8 cellular contexts compared by ENCODE assay signal in genomic region chr14:89618309-89618708, GRCh38.
DNase-seq lines count a peak whose midpoint lies in the region; ATAC-seq and TF ChIP-seq lines count a peak whose summit lies in the region.

No MANE protein-coding gene starts in this region.

- no peak overlapping the region for H3K4ac ChIP-seq in trophoblast cell (ENCODE audit: low read depth, low read length)

- no peaks in the 10 kb centered on the region for H3K9me3 ChIP-seq in trophoblast cell (ENCODE audit: insufficient read depth, low read depth, low read length)

- peak overlapping the region; percentile 95 to 97 for H3K4me3 Mint-ChIP-seq in activated T-cell treated with anti-CD3 and anti-CD28 coated beads, Interleukin-2, amount 50 U/mL, for 72 hours
- H3K4me3 Mint-ChIP-seq in activated B cell treated with CpG ODN at 0.5 μM for 24 hours = peak overlapping the region; percentile 90
- peak overlapping the region; percentile 96 for H3K4me3 Mint-ChIP-seq in glutamatergic neuron (ENCODE audit: unreplicated experiment)

- no peak overlapping the region for H2BK12ac ChIP-seq in trophoblast cell (ENCODE audit: low read length)

- H3K4me1 Mint-ChIP-seq in activated T-cell treated with anti-CD3 and anti-CD28 coated beads, Interleukin-2, amount 50 U/mL, for 72 hours (ENCODE audit: low read depth) = peaks cover 81% of the 10 kb centered on the region
- H3K4me1 Mint-ChIP-seq in activated B cell treated with CpG ODN at 0.5 μM for 24 hours (peaks cover 75% of the 10 kb centered on the region), glutamatergic neuron (ENCODE audit: low read depth, unreplicated experiment) (peaks cover 66% of the 10 kb centered on the region)

- H3K36me3 ChIP-seq in trophoblast cell (ENCODE audit: control insufficient read depth in 1 of 2, insufficient read depth in 2 of 2, low read length in 2 of 2) = no peaks in the 10 kb centered on the region

- TF ChIP-seq CTCF in activated B cell treated with CpG ODN at 0.5 μM for 24 hours (IDR thresholded peaks at IDR 0.05) = no peak
- no peak for TF ChIP-seq CTCF in glutamatergic neuron (IDR thresholded peaks at IDR 0.05; ENCODE audit: partially characterized antibody, unreplicated experiment)

- no peak overlapping the region for H3K27ac ChIP-seq in trophoblast cell (ENCODE audit: low read depth, low read length)

- no peak for DNase-seq in activated T-cell treated with anti-CD3 and anti-CD28 coated beads, Interleukin-2, amount 50 U/mL, for 72 hours
- DNase-seq in activated T-cell treated with anti-CD3 and anti-CD28 coated beads for 4 hours = no peak
- DNase-seq in activated B cell treated with CpG ODN at 0.5 μM for 24 hours = no peak
- DNase-seq in glutamatergic neuron = no peak
- peak in 1 of 2 donors; percentile 59 for DNase-seq in trophoblast cell
- DNase-seq in posterior vena cava (ENCODE audit: low spot score) = no peak
- DNase-seq in SW 1271 (lab: John Stamatoyannopoulos, UW) = no peak
- DNase-seq in amygdala (lab: John Stamatoyannopoulos, UW) = no peak

- H4K12ac ChIP-seq in trophoblast cell (ENCODE audit: low read depth, low read length) = no peak overlapping the region

- H3K18ac ChIP-seq in trophoblast cell (ENCODE audit: low read length) = no peak overlapping the region

- H3K79me1 ChIP-seq in trophoblast cell (ENCODE audit: low read length) = peaks cover 5% of the 10 kb centered on the region

- H3K36me3 Mint-ChIP-seq in activated T-cell treated with anti-CD3 and anti-CD28 coated beads, Interleukin-2, amount 50 U/mL, for 72 hours (ENCODE audit: insufficient read depth in 2 of 2) = peaks cover 4% of the 10 kb centered on the region in 2 donors
- H3K36me3 Mint-ChIP-seq in activated B cell treated with CpG ODN at 0.5 μM for 24 hours (ENCODE audit: low read depth) (no peaks in the 10 kb centered on the region), glutamatergic neuron (ENCODE audit: unreplicated experiment) (peaks cover 5% of the 10 kb centered on the region)

- intact Hi-C loops in activated B cell treated with CpG ODN at 0.5 μM for 24 hours (cut with micrococcal nuclease) = loop anchor here (2.0 to 5.0 kb wide), 8 partner anchors 22 to 431 kb away; partner anchors contain the start of genes EFCAB11 and TDP1
- intact Hi-C loops in posterior vena cava (cut with DNase I) = no loop called here

- peaks cover 5% of the 10 kb centered on the region for H3K79me2 ChIP-seq in trophoblast cell (ENCODE audit: control insufficient read depth, insufficient read depth, low read length, poor library complexity)

- peak overlapping the region; percentile 96 for H3K27ac Mint-ChIP-seq in activated T-cell treated with anti-CD3 and anti-CD28 coated beads, Interleukin-2, amount 50 U/mL, for 72 hours
- peak overlapping the region; percentile 88 for H3K27ac Mint-ChIP-seq in activated B cell treated with CpG ODN at 0.5 μM for 24 hours
- H3K27ac Mint-ChIP-seq in glutamatergic neuron (ENCODE audit: unreplicated experiment) = peak overlapping the region; percentile 98

- H3K14ac ChIP-seq in trophoblast cell (ENCODE audit: low read length) = no peak overlapping the region

- H2AK5ac ChIP-seq in trophoblast cell (ENCODE audit: low read length) = no peak overlapping the region

- H3K9me3 Mint-ChIP-seq in activated T-cell treated with anti-CD3 and anti-CD28 coated beads, Interleukin-2, amount 50 U/mL, for 72 hours = no peaks in the 10 kb centered on the region
- H3K9me3 Mint-ChIP-seq in activated B cell treated with CpG ODN at 0.5 μM for 24 hours = no peaks in the 10 kb centered on the region
- peaks cover 32% of the 10 kb centered on the region for H3K9me3 Mint-ChIP-seq in glutamatergic neuron (ENCODE audit: unreplicated experiment)

- no peak for ATAC-seq in activated T-cell treated with anti-CD3 and anti-CD28 coated beads, Interleukin-2, amount 50 U/mL, for 72 hours (replicated peaks in 1 of 2)
- ATAC-seq in activated B cell treated with CpG ODN at 0.5 μM for 24 hours (ENCODE audit: low read depth) = no peak

- CTCF ChIA-PET in activated B cell treated with CpG ODN at 0.5 μM for 24 hours (lab: Charles Lee) = interaction anchor here (1.2 kb wide), 1 partner anchor 124 kb away, joined by 4 read pairs; no protein-coding TSS in a partner anchor

- H3K9ac ChIP-seq in trophoblast cell (ENCODE audit: low read length) = no peak overlapping the region

- no peak overlapping the region for H2BK5ac ChIP-seq in trophoblast cell (ENCODE audit: low read depth, low read length, poor library complexity)

- no peak overlapping the region for H4K91ac ChIP-seq in trophoblast cell (ENCODE audit: low read depth, low read length)

- peaks cover 0 to 8% of the 10 kb centered on the region in 2 experiments for H3K4me1 ChIP-seq in trophoblast cell (ENCODE audit: control insufficient read depth in 1 of 2, insufficient read depth in 2 of 2, low read length in 2 of 2)

- no peak overlapping the region for H3K4me3 ChIP-seq in trophoblast cell (ENCODE audit: low read depth, low read length)

- POLR2A ChIA-PET in activated B cell treated with CpG ODN at 0.5 μM for 24 hours (lab: Charles Lee) = interaction anchor here (0.7 to 3.3 kb wide), 7 partner anchors 23 to 208 kb away, joined by 3 to 16 read pairs (median 3); no protein-coding TSS in a partner anchor

- peak overlapping the region; percentile 68 for H3K4me2 ChIP-seq in trophoblast cell (ENCODE audit: low read length)

- H2BK120ac ChIP-seq in trophoblast cell (ENCODE audit: insufficient read depth, low read length, poor library complexity) = no peak overlapping the region

- H3K23ac ChIP-seq in trophoblast cell (ENCODE audit: low read length) = no peak overlapping the region

- no CpG with 5 or more reads among the region's 7 CpGs for WGBS in trophoblast cell (ENCODE audit: extremely low coverage, insufficient coverage, insufficient read length)

- H3K27me3 Mint-ChIP-seq in activated T-cell treated with anti-CD3 and anti-CD28 coated beads, Interleukin-2, amount 50 U/mL, for 72 hours (ENCODE audit: low read depth) = no peaks in the 10 kb centered on the region
- H3K27me3 Mint-ChIP-seq in activated B cell treated with CpG ODN at 0.5 μM for 24 hours (no peaks in the 10 kb centered on the region), glutamatergic neuron (ENCODE audit: unreplicated experiment) (peaks cover 16% of the 10 kb centered on the region)

- H3K27me3 ChIP-seq in trophoblast cell (ENCODE audit: insufficient read depth, low read length) = no peaks in the 10 kb centered on the region

- no peak overlapping the region for H4K8ac ChIP-seq in trophoblast cell (ENCODE audit: low read depth, low read length)

- H2AFZ ChIP-seq in trophoblast cell (ENCODE audit: insufficient read depth, low read length, poor library complexity) = no peak overlapping the region
